ENCODE assay signal across 20 cellular contexts in the genomic region with DNA sequence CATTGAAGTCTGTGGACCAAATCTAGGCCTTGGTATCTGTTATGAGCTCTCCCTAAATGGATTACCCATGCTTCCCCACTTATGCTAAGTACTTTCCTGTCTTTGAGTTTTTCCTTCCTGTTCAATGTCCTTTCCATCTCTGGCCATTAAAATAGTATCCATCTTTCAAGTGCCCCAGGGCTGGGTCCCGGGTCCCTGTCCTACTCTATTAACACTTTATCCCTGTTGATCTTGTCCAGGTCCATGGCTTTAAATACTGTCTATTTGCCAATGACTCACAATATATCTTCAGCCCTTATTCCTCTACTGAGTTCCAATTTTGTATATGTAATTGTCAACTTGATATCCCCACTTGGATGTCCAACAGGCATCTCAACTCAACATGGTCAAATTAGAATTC. TPM values are rescaled to one million over a fixed set of nuclear protein-coding genes. Genes with fewer than 3 reads are reported as not detected.
DNase-seq lines count a peak whose midpoint lies in the region; ATAC-seq and TF ChIP-seq lines count a peak whose summit lies in the region.
"Had no signal": no experiment of that assay in that cellular context is flagged by ENCODE, and none has a peak within 500 bp of the region (broad histone marks: within the 10 kb centered on the region; RNA-seq: fewer than 3 reads in every experiment).

No MANE protein-coding gene starts in this region.

- H3K27ac Mint-ChIP-seq in activated CD4-positive, alpha-beta T cell treated with anti-CD3 and anti-CD28 coated beads, Interleukin-2, amount 10 ng/mL, durations not matched to agents 24 days and 14 days: no peak overlapping the region
- H3K27ac Mint-ChIP-seq: CD4-positive, alpha-beta T cell; CD8-positive, alpha-beta T cell had no signal

- peak; percentile 76 for ATAC-seq in SK-N-SH treated with all-trans-retinoic acid at 6 μM for 48 hours
- ATAC-seq: CD8-positive, alpha-beta T cell; GM12878 had no signal

- H3K9me3 Mint-ChIP-seq in activated CD4-positive, alpha-beta T cell treated with anti-CD3 and anti-CD28 coated beads, Interleukin-2, amount 10 ng/mL, durations not matched to agents 24 days and 14 days: peaks cover 6% of the 10 kb centered on the region
- H3K9me3 Mint-ChIP-seq: CD4-positive, alpha-beta T cell had no signal

- H3K27me3 Mint-ChIP-seq in activated CD4-positive, alpha-beta T cell treated with anti-CD3 and anti-CD28 coated beads, Interleukin-2, amount 10 ng/mL, durations not matched to agents 24 days and 14 days: peaks cover 3% of the 10 kb centered on the region
- H3K27me3 Mint-ChIP-seq: CD4-positive, alpha-beta T cell had no signal

- no peak overlapping the region for H3K4me3 Mint-ChIP-seq in activated CD4-positive, alpha-beta T cell treated with anti-CD3 and anti-CD28 coated beads, Interleukin-2, amount 10 ng/mL, durations not matched to agents 24 days and 14 days
- H3K4me3 Mint-ChIP-seq: CD4-positive, alpha-beta T cell; CD8-positive, alpha-beta T cell had no signal

- H3K4me1 Mint-ChIP-seq in activated CD4-positive, alpha-beta T cell treated with anti-CD3 and anti-CD28 coated beads, Interleukin-2, amount 10 ng/mL, durations not matched to agents 24 days and 14 days: no peaks in the 10 kb centered on the region

- DNase-seq in NCI-H82 (lab: John Stamatoyannopoulos, UW) (peak; percentile 1), NCI-H82 treated with DMSO at 0.1 percent for 48 hours (lab: John Stamatoyannopoulos, UW; ENCODE audit: unreplicated experiment) (no peak), SK-N-DZ (ENCODE audit: low spot score) (peak; percentile 68), D341Med (ENCODE audit: low spot score) (no peak), UCSD-AML1 (lab: John Stamatoyannopoulos, UW; ENCODE audit: unreplicated experiment) (no peak)
- DNase-seq in activated CD4-positive, alpha-beta T cell treated with anti-CD3 and anti-CD28 coated beads, Interleukin-2, amount 10 ng/mL, durations not matched to agents 24 days and 14 days: no peak
- DNase-seq: ACHN; Caco-2; Calu3; CD4-positive, alpha-beta T cell; CD8-positive, alpha-beta T cell; DMS 273 treated with DMSO at 0.1 percent for 48 hours; DMS153; DMS53; DMS79; DND-41; EL; GDM1 had no signal

- H3K36me3 Mint-ChIP-seq in activated CD4-positive, alpha-beta T cell treated with anti-CD3 and anti-CD28 coated beads, Interleukin-2, amount 10 ng/mL, durations not matched to agents 24 days and 14 days (ENCODE audit: low read depth): no peaks in the 10 kb centered on the region
- H3K36me3 Mint-ChIP-seq: CD8-positive, alpha-beta T cell had no signal

- intact Hi-C loops in activated CD4-positive, alpha-beta T cell treated with anti-CD3 and anti-CD28 coated beads, Interleukin-2, amount 10 ng/mL, durations not matched to agents 24 days and 14 days (cut with micrococcal nuclease): no loop called here

TF ChIP-seq in SK-N-SH treated with all-trans-retinoic acid at 6 μM for 48 hours, 23 proteins besides CTCF, POLR2A, EP300 and RAD21:
- TF ChIP-seq ESRRG (CRISPR knock-in tag; IDR thresholded peaks at IDR 0.05) (no peak), PPARA (CRISPR knock-in tag; IDR thresholded peaks at IDR 0.05; ENCODE audit: borderline replicate concordance) (no peak), OSR1 (CRISPR knock-in tag; IDR thresholded peaks at IDR 0.05) (no peak), SNAI2 (CRISPR knock-in tag; IDR thresholded peaks at IDR 0.05) (no peak), ZFP30 (CRISPR knock-in tag; IDR thresholded peaks at IDR 0.05) (no peak), ZNF70 (CRISPR knock-in tag; IDR thresholded peaks at IDR 0.05) (no peak), BACH2 (CRISPR knock-in tag; IDR thresholded peaks at IDR 0.05; ENCODE audit: borderline replicate concordance) (no peak), TOX (CRISPR knock-in tag; IDR thresholded peaks at IDR 0.05; ENCODE audit: borderline replicate concordance) (no peak), GLIS3 (CRISPR knock-in tag; IDR thresholded peaks at IDR 0.05) (no peak)
TF ChIP-seq in SK-N-SH treated with all-trans-retinoic acid at 6 μM for 48 hours: peak in this region for 0.

RNA-seq across cellular contexts. Expression of a gene that starts 17.7 kb away (rescaled TPM):
- polyA plus RNA-seq in SK-N-DZ (2014; cell fraction: cytosol; rRNA removed): 16.8 and 21.7 TPM in 2 replicates
- polyA plus RNA-seq in SK-N-DZ (2014; cell fraction: nucleus; rRNA removed): 9.3 and 14.0 TPM in 2 replicates
- total RNA-seq in activated CD4-positive, alpha-beta T cell treated with anti-CD3 and anti-CD28 coated beads, Interleukin-2, amount 10 ng/mL, durations not matched to agents 24 days and 14 days: 49.8 and 51.1 TPM in 2 replicates

Comparison
In these comparisons a context has a peak if more than half of its experiments do, and no peak if none do; other contexts are left out.
1. DNase-seq: peak in NCI-H82 (single experiment) and SK-N-DZ (single experiment); none in NCI-H82 treated with DMSO at 0.1 percent for 48 hours (single experiment), activated CD4-positive, alpha-beta T cell treated with anti-CD3 and anti-CD28 coated beads, Interleukin-2, amount 10 ng/mL, durations not matched to agents 24 days and 14 days (single experiment), D341Med (single experiment) and UCSD-AML1 (single experiment).